Comparison of ENCODE assay signal across 25 cellular contexts in genomic region chr17:20994779-20995149, GRCh38.
"Had no signal": no experiment of that assay in that cellular context is flagged by ENCODE, and none has a peak within 500 bp of the region (broad histone marks: within the 10 kb centered on the region; RNA-seq: fewer than 3 reads in every experiment).

No MANE protein-coding gene starts in this region.

- H3K79me2 ChIP-seq: parathyroid adenoma had no signal

- H3K27ac Mint-ChIP-seq: stimulated activated effector memory CD8-positive, alpha-beta T cell treated with anti-CD3 and anti-CD28 coated beads, Interleukin-12 subunit alpha, Interleukin-12 subunit beta, amount 100 ng/mL, for 72 hours; type B pancreatic cell had no signal

- H3K9ac ChIP-seq: parathyroid adenoma had no signal

- H3K9me3 ChIP-seq: esophagus squamous epithelium, heart right ventricle, left lung, prostate gland, sigmoid colon, stomach, thyroid gland had no signal

- H3K9me3 Mint-ChIP-seq: naive thymus-derived CD4-positive, alpha-beta T cell; stimulated activated effector memory CD8-positive, alpha-beta T cell treated with anti-CD3 and anti-CD28 coated beads, Interleukin-12 subunit alpha, Interleukin-12 subunit beta, amount 100 ng/mL, for 72 hours; type B pancreatic cell had no signal

- H3K4me3 Mint-ChIP-seq: naive thymus-derived CD4-positive, alpha-beta T cell; stimulated activated effector memory CD8-positive, alpha-beta T cell treated with anti-CD3 and anti-CD28 coated beads, Interleukin-12 subunit alpha, Interleukin-12 subunit beta, amount 100 ng/mL, for 72 hours; type B pancreatic cell had no signal

- DNase-seq: dermis blood vessel endothelial cell; effector memory CD4-positive, alpha-beta T cell; erythroblast; esophagus squamous epithelium; foreskin melanocyte; glutamatergic neuron; heart right ventricle; hippocampal formation; left cardiac atrium; mesendoderm; midbrain; naive thymus-derived CD4-positive, alpha-beta T cell; sigmoid colon; stimulated activated CD4-positive, alpha-beta T cell treated with anti-CD3 and anti-CD28 coated beads, Interleukin-2, amount 100 ng/mL, for 24 hours; stimulated activated CD4-positive, alpha-beta T cell treated with anti-CD3 and anti-CD28 coated beads, Interleukin-4, amount 100 ng/mL, for 24 hours; stimulated activated naive CD4-positive, alpha-beta T cell treated with Interleukin-2 at 50 U/mL for 16 hours; thyroid gland had no signal

- H3K36me3 ChIP-seq: prostate gland had no signal

- H3K27me3 ChIP-seq: esophagus squamous epithelium, heart right ventricle, left lung, sigmoid colon, stomach, thyroid gland had no signal

- ATAC-seq: heart right ventricle; left cardiac atrium; naive thymus-derived CD4-positive, alpha-beta T cell; right cardiac atrium; stimulated activated effector memory CD8-positive, alpha-beta T cell treated with anti-CD3 and anti-CD28 coated beads, Interleukin-12 subunit alpha, Interleukin-12 subunit beta, amount 100 ng/mL, for 72 hours had no signal

- H3K27me3 Mint-ChIP-seq: naive thymus-derived CD4-positive, alpha-beta T cell; type B pancreatic cell had no signal

- H3K36me3 Mint-ChIP-seq: naive thymus-derived CD4-positive, alpha-beta T cell had no signal

- H3K4me3 ChIP-seq: coronary artery, esophagus squamous epithelium, heart right ventricle, left lung, prostate gland, sigmoid colon, stomach, thyroid gland had no signal

- H3K27ac ChIP-seq: coronary artery, esophagus squamous epithelium, heart right ventricle, left lung, parathyroid adenoma, prostate gland, sigmoid colon, stomach, thyroid gland had no signal

- H2AFZ ChIP-seq: parathyroid adenoma had no signal
